ENCODE assay signal across 28 cellular contexts in the genomic region with DNA sequence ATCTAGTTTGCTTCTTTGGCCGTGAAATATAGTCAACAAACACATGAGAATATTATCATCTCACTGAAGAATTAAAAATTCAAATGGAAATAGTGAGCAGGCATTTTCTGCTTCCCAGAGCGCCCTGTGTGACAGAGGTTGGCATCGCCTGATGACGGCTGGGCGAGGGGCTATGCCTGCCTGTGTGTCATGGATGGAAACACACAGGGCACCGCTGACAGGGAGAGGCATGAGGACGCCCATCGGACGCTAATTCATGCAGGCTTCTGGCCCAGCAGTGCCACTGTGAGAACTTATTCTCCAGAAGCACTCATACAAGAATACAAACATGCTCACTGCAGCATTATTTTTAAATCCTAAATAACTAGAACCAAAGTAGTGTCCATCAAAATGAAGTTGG.
"Had no signal": no experiment of that assay in that cellular context is flagged by ENCODE, and none has a peak within 500 bp of the region (broad histone marks: within the 10 kb centered on the region; RNA-seq: fewer than 3 reads in every experiment).

No MANE protein-coding gene starts in this region.

- H3K9ac ChIP-seq: neural progenitor cell had no signal

- DNase-seq: activated CD4-positive, alpha-beta memory T cell treated with anti-CD3 and anti-CD28 coated beads for 36 hours; activated CD4-positive, alpha-beta T cell treated with anti-CD3 and anti-CD28 coated beads for 48 hours; activated naive CD4-positive, alpha-beta T cell treated with Interleukin-2 at 50 U/mL for 16 hours; activated T-cell treated with anti-CD3 and anti-CD28 coated beads, Interleukin-2, amount 50 U/mL, for 48 hours; body of pancreas; effector memory CD4-positive, alpha-beta T cell; erythroblast; gastrocnemius medialis; glutamatergic neuron; natural killer cell; stimulated activated CD4-positive, alpha-beta T cell treated with anti-CD3 and anti-CD28 coated beads, Interleukin-15, amount 100 ng/mL, for 24 hours; stimulated activated CD4-positive, alpha-beta T cell treated with anti-CD3 and anti-CD28 coated beads, Interleukin-2, amount 100 ng/mL, for 24 hours; stimulated activated naive CD4-positive, alpha-beta T cell; T-helper 17 cell; T1000; transverse colon had no signal

- H3K27ac ChIP-seq: body of pancreas, cardiac muscle cell, coronary artery, dorsolateral prefrontal cortex, gastrocnemius medialis, hepatocyte, neural progenitor cell, transverse colon, uterus, WERI-Rb-1 had no signal

- H3K27me3 ChIP-seq: body of pancreas, cardiac muscle cell, dorsolateral prefrontal cortex, hepatocyte, neural progenitor cell, transverse colon, uterus had no signal

- H3K4me3 ChIP-seq: body of pancreas, cardiac muscle cell, coronary artery, dorsolateral prefrontal cortex, gastrocnemius medialis, hepatocyte, neural progenitor cell, smooth muscle cell, transverse colon, uterus had no signal

- H2AFZ ChIP-seq: hepatocyte, neural progenitor cell had no signal

- H3K4me1 ChIP-seq: body of pancreas, transverse colon, uterus had no signal

- ATAC-seq: activated CD4-positive, CD25-positive, alpha-beta regulatory T cell treated with anti-CD3 and anti-CD28 coated beads, Interleukin-2, amount 50 U/mL, for 24 hours; body of pancreas; gastrocnemius medialis; left colon; natural killer cell; SK-N-SH treated with all-trans-retinoic acid at 6 μM for 48 hours; T-helper 17 cell had no signal

- H3K9me3 ChIP-seq: body of pancreas, gastrocnemius medialis, transverse colon, uterus had no signal

- FAIRE-seq: keratinocyte had no signal

- H3K79me2 ChIP-seq: hepatocyte had no signal

- H3K36me3 ChIP-seq: cardiac muscle cell, gastrocnemius medialis, transverse colon, uterus, WERI-Rb-1 had no signal

- H3K4me2 ChIP-seq: hepatocyte, neural progenitor cell, smooth muscle cell had no signal
